Comparison of ENCODE assay signal across 8 cellular contexts in genomic region chr13:44575035-44575434, GRCh38.
DNase-seq lines count a peak whose midpoint lies in the region; ATAC-seq and TF ChIP-seq lines count a peak whose summit lies in the region.

No MANE protein-coding gene starts in this region.

- peaks cover 15% of the 10 kb centered on the region for H3K36me3 Mint-ChIP-seq in stimulated activated naive CD8-positive, alpha-beta T cell treated with anti-CD3 and anti-CD28 coated beads, Interleukin-15, Interleukin-2, amounts not matched to agents 100 ng/mL and 50 ng/mL, for 24 hours (ENCODE audit: low read depth)

- TF ChIP-seq CTCF in cardiac fibroblast (IDR thresholded peaks at IDR 0.05; ENCODE audit: low read depth, low read length): no peak

- H3K9ac ChIP-seq in muscle layer of colon (ENCODE audit: low read length): no peak overlapping the region

- H3K4me3 ChIP-seq in cardiac fibroblast (replicated peaks in 1 of 2; ENCODE audit: low read depth in 2 of 2, low read length in 2 of 2): peak overlapping the region; percentile 85
- peak overlapping the region in 1 of 2 donors; percentile 63 for H3K4me3 ChIP-seq in muscle layer of colon (ENCODE audit: low read depth in 1 of 2, low read length in 2 of 2)

- no peak for DNase-seq in stimulated activated naive CD8-positive, alpha-beta T cell treated with anti-CD3 and anti-CD28 coated beads, Interleukin-15, Interleukin-2, amounts not matched to agents 100 U/mL and 50 U/mL, for 24 hours
- no peak for DNase-seq in cardiac fibroblast (ENCODE audit: low read depth in 2 of 2)
- DNase-seq in DMS53 (lab: John Stamatoyannopoulos, UW): no peak

- H3K36me3 ChIP-seq in muscle layer of colon (ENCODE audit: insufficient read depth, low read length): no peaks in the 10 kb centered on the region

- H3K4me1 Mint-ChIP-seq in stimulated activated naive CD8-positive, alpha-beta T cell treated with anti-CD3 and anti-CD28 coated beads, Interleukin-15, Interleukin-2, amounts not matched to agents 100 ng/mL and 50 ng/mL, for 24 hours (ENCODE audit: low read depth): peaks cover 49% of the 10 kb centered on the region

- H3K27me3 ChIP-seq in muscle layer of colon (ENCODE audit: control insufficient read depth in 1 of 2, insufficient read depth in 2 of 2, low read length in 2 of 2): no peaks in the 10 kb centered on the region

- H3K4me1 ChIP-seq in muscle layer of colon (ENCODE audit: insufficient read depth, low read length): peaks cover 23% of the 10 kb centered on the region

- no peak for ATAC-seq in stimulated activated naive CD8-positive, alpha-beta T cell treated with anti-CD3 and anti-CD28 coated beads, Interleukin-15, Interleukin-2, amounts not matched to agents 100 U/mL and 50 U/mL, for 24 hours
- ATAC-seq in HG03108 (IDR thresholded peaks at IDR 0.05; ENCODE audit: unreplicated experiment) (no peak), HG03196 (IDR thresholded peaks at IDR 0.05; ENCODE audit: unreplicated experiment) (no peak), HG03175 (IDR thresholded peaks at IDR 0.05; ENCODE audit: unreplicated experiment) (no peak)

- H3K27ac ChIP-seq in muscle layer of colon (ENCODE audit: low read depth, low read length): peak overlapping the region; percentile 91

- no peaks in the 10 kb centered on the region for H3K9me3 Mint-ChIP-seq in stimulated activated naive CD8-positive, alpha-beta T cell treated with anti-CD3 and anti-CD28 coated beads, Interleukin-15, Interleukin-2, amounts not matched to agents 100 ng/mL and 50 ng/mL, for 24 hours

- peak overlapping the region; percentile 50 for H3K27ac Mint-ChIP-seq in stimulated activated naive CD8-positive, alpha-beta T cell treated with anti-CD3 and anti-CD28 coated beads, Interleukin-15, Interleukin-2, amounts not matched to agents 100 ng/mL and 50 ng/mL, for 24 hours

- no peaks in the 10 kb centered on the region for H3K9me3 ChIP-seq in muscle layer of colon (ENCODE audit: low read length)

- H3K27me3 Mint-ChIP-seq in stimulated activated naive CD8-positive, alpha-beta T cell treated with anti-CD3 and anti-CD28 coated beads, Interleukin-15, Interleukin-2, amounts not matched to agents 100 ng/mL and 50 ng/mL, for 24 hours: peaks cover 8% of the 10 kb centered on the region

- peak overlapping the region; percentile 87 for H3K4me3 Mint-ChIP-seq in stimulated activated naive CD8-positive, alpha-beta T cell treated with anti-CD3 and anti-CD28 coated beads, Interleukin-15, Interleukin-2, amounts not matched to agents 100 ng/mL and 50 ng/mL, for 24 hours
